Comparison of ENCODE assay signal across 8 cellular contexts in genomic region chr12:105107497-105108371, GRCh38. TPM values are rescaled to one million over a fixed set of nuclear protein-coding genes. Genes with fewer than 3 reads are reported as not detected.
A peak's percentile ranks its signal among the peaks of the same experiment; 100 is the strongest.
DNase-seq lines count a peak whose midpoint lies in the region; ATAC-seq and TF ChIP-seq lines count a peak whose summit lies in the region.

Gene WASHC4, plus strand, starts transcription at chr12:105107731. Its CDS starts 70 bp downstream, at chr12:105107801.

- CTCF ChIA-PET in T-cell (lab: Charles Lee): no interaction called here

- H3K36me3 Mint-ChIP-seq in T-cell (peaks cover 9% of the 10 kb centered on the region), type B pancreatic cell (peaks cover 13% of the 10 kb centered on the region)

- intact Hi-C loops in cardiac septum (cut with DNase I) (no loop called here), posterior cingulate gyrus (cut with DNase I) (loop anchor here (1.0 kb wide), 1 partner anchor 129 kb away; the partner anchor contains the start of gene APPL2)

- H3K27me3 Mint-ChIP-seq in T-cell (peaks cover 9 to 15% of the 10 kb centered on the region in 2 donors), type B pancreatic cell (no peaks in the 10 kb centered on the region)

- H3K4me3 Mint-ChIP-seq in T-cell (peak within 1 kb of the TSS; percentile 94 to 99 (median 96)), type B pancreatic cell (peak within 1 kb of the TSS; percentile 97)

- H3K27ac Mint-ChIP-seq in T-cell: peak within 1 kb of the TSS; percentile 92 to 95
- H3K27ac Mint-ChIP-seq in type B pancreatic cell: peak within 1 kb of the TSS; percentile 96

- POLR2A ChIA-PET in T-cell (lab: Charles Lee): interaction anchor here in 1 of 2 donors (0.5 to 2.1 kb wide), 2 partner anchors 10 to 31 kb away, joined by 3 to 6 read pairs; no protein-coding TSS in a partner anchor

- peaks cover 41 to 44% (median 42%) of the 10 kb centered on the region in 3 donors for H3K4me1 Mint-ChIP-seq in T-cell
- peaks cover 33% of the 10 kb centered on the region for H3K4me1 Mint-ChIP-seq in type B pancreatic cell (ENCODE audit: unreplicated experiment)

- in situ Hi-C loops in GM13976 (cut with MboI; ENCODE audit: low sequenced_read_pairs, unreplicated experiment): no loop called here

- 0% methylated on average over 77 to 85 of the region's 85 CpGs for WGBS in adipose tissue, 3 donors

- ATAC-seq in HG02852 (IDR thresholded peaks at IDR 0.05; ENCODE audit: unreplicated experiment): peak; percentile 85
- peak; percentile 97 to 99 (median 98) for ATAC-seq in T-cell (replicated peaks in 1 of 4)

- H3K9me3 Mint-ChIP-seq in T-cell (no peaks in the 10 kb centered on the region), type B pancreatic cell (no peaks in the 10 kb centered on the region)

- H3K27ac ChIP-seq in adipose tissue (ENCODE audit: low read depth, low read length): peak within 1 kb of the TSS; percentile 92

- DNase-seq in GM13976 (ENCODE audit: low spot score) (peak; percentile 98), NCI-H146 (lab: John Stamatoyannopoulos, UW) (peak; percentile 94), T-cell (peak; percentile 83 to 96 (median 91)), cardiac septum (ENCODE audit: low spot score) (peak; percentile 99), posterior cingulate gyrus (peak; percentile 93 to 99 (median 95)), type B pancreatic cell (ENCODE audit: extremely low spot score, unreplicated experiment) (peak; percentile 95)

- no peak for TF ChIP-seq CTCF in GM13976 (IDR thresholded peaks at IDR 0.05; ENCODE audit: borderline replicate concordance, control extremely low read depth, extremely low read depth, insufficient read depth, missing control alignments)
- TF ChIP-seq CTCF in type B pancreatic cell (conservative IDR thresholded peaks at IDR 0.05): peak; percentile 44

RNA-seq across cellular contexts. Expression of gene WASHC4, which starts in this region (rescaled TPM):
- total RNA-seq in T-cell (10 to 100 TPM; 41.4 to 62.2 (median 49.0) TPM), cardiac septum (25.7 TPM), type B pancreatic cell (ENCODE audit: low replicate concordance) (35.6 and 40.5 TPM in 2 replicates)
- polyA plus RNA-seq in adipose tissue: 10 to 100 TPM in 2 of 3 donors, 1 to 10 TPM in 1; 9.2 to 22.4 (median 12.8) TPM

Comparison
In these comparisons a context has a peak if more than half of its experiments do, and no peak if none do; other contexts are left out.
1. Peak in every context shown above with its lines: DNase-seq, ATAC-seq and H3K27ac ChIP-seq.